In genomic region chr19:49827034-49827433, GRCh38 we compare ENCODE assay signal across 17 cellular contexts. TPM values are rescaled to one million over a fixed set of nuclear protein-coding genes. Genes with fewer than 3 reads are reported as not detected.
A peak's percentile ranks its signal among the peaks of the same experiment; 100 is the strongest.
DNase-seq lines count a peak whose midpoint lies in the region; ATAC-seq and TF ChIP-seq lines count a peak whose summit lies in the region.
"Had no signal": no experiment of that assay in that cellular context is flagged by ENCODE, and none has a peak within 500 bp of the region (broad histone marks: within the 10 kb centered on the region; RNA-seq: fewer than 3 reads in every experiment).

No MANE protein-coding gene starts in this region.

- peaks cover 5 to 40% (median 33%) of the 10 kb centered on the region in 3 experiments; a peak in 6 of 7 replicates for H3K36me3 Mint-ChIP-seq in H9 (ENCODE audit: insufficient read depth in 1 of 3, low read depth in 3 of 3)
- H3K36me3 Mint-ChIP-seq in effector memory CD8-positive, alpha-beta T cell (ENCODE audit: insufficient read depth): peaks cover 46% of the 10 kb centered on the region
- H3K36me3 Mint-ChIP-seq in natural killer cell treated with Interleukin-12 subunit alpha and Interleukin-12 subunit beta and Interleukin-15 and Interleukin-18, amount 100 ng/mL, for 72 hours: no peaks in the 10 kb centered on the region

- H2BK20ac ChIP-seq in H9 (ENCODE audit: low read depth, low read length, poor library complexity, severe bottlenecking): no peak overlapping the region

- H3K4me1 ChIP-seq in H9 (ENCODE audit: insufficient read depth, low read length) (no peaks in the 10 kb centered on the region), OCI-LY1 (ENCODE audit: insufficient read depth, low read length, severe bottlenecking) (peaks cover 73% of the 10 kb centered on the region), osteoblast (ENCODE audit: insufficient read depth, low read length) (peaks cover 1% of the 10 kb centered on the region)

- H3K79me1 ChIP-seq in H9 (ENCODE audit: insufficient read depth, low read depth, low read length, poor library complexity, severe bottlenecking): no peaks in the 10 kb centered on the region

- H3F3A ChIP-seq in OCI-LY1 (ENCODE audit: insufficient read depth, low read length): no peaks in the 10 kb centered on the region

- H2BK120ac ChIP-seq in H9 (ENCODE audit: low read depth, low read length, poor library complexity, severe bottlenecking): no peak overlapping the region

- H3K4me1 Mint-ChIP-seq in H9: no peaks in the 10 kb centered on the region
- peaks cover 9 to 14% of the 10 kb centered on the region in 2 donors for H3K4me1 Mint-ChIP-seq in effector memory CD8-positive, alpha-beta T cell (ENCODE audit: low read depth in 2 of 2)
- peaks cover 6 to 15% of the 10 kb centered on the region in 2 donors for H3K4me1 Mint-ChIP-seq in natural killer cell treated with Interleukin-12 subunit alpha and Interleukin-12 subunit beta and Interleukin-15 and Interleukin-18, amount 100 ng/mL, for 72 hours (ENCODE audit: low read depth in 2 of 2)

- H4K91ac ChIP-seq in H9 (ENCODE audit: insufficient read length, low read depth, low read length): no peak overlapping the region

- H3K9ac ChIP-seq in H9 (ENCODE audit: extremely low read depth, insufficient read length, low read length): no peak overlapping the region
- no peak overlapping the region for H3K9ac ChIP-seq in OCI-LY1 (ENCODE audit: low read length)
- H3K9ac ChIP-seq: GM23248 had no signal

- H3K79me2 ChIP-seq in H9 (ENCODE audit: insufficient read depth, low read length) (no peaks in the 10 kb centered on the region), OCI-LY1 (ENCODE audit: insufficient read depth, low read length) (peaks cover 31% of the 10 kb centered on the region), osteoblast (ENCODE audit: insufficient read depth, low read length) (peaks cover 45% of the 10 kb centered on the region)

- H2BK12ac ChIP-seq in H9 (ENCODE audit: insufficient read length, low read depth, low read length): no peak overlapping the region

- H3K56ac ChIP-seq in H9 (ENCODE audit: insufficient read length, low read depth, low read length): no peak overlapping the region

- no peaks in the 10 kb centered on the region for H4K20me1 ChIP-seq in H9 (ENCODE audit: control insufficient read depth, insufficient read depth, insufficient read length)
- H4K20me1 ChIP-seq in OCI-LY1 (ENCODE audit: insufficient read depth, low read length): no peaks in the 10 kb centered on the region
- H4K20me1 ChIP-seq in osteoblast (ENCODE audit: insufficient read depth, low read length): peaks cover 36% of the 10 kb centered on the region

- H3K9me3 Mint-ChIP-seq in H9: no peaks in the 10 kb centered on the region
- no peaks in the 10 kb centered on the region for H3K9me3 Mint-ChIP-seq in effector memory CD8-positive, alpha-beta T cell
- H3K9me3 Mint-ChIP-seq in natural killer cell treated with Interleukin-12 subunit alpha and Interleukin-12 subunit beta and Interleukin-15 and Interleukin-18, amount 100 ng/mL, for 72 hours: no peaks in the 10 kb centered on the region
- H3K9me3 Mint-ChIP-seq: CD4-positive, alpha-beta memory T cell had no signal

- no peak for DNase-seq in H9
- DNase-seq in effector memory CD8-positive, alpha-beta T cell: no peak
- peak; percentile 64 for DNase-seq in osteoblast (ENCODE audit: insufficient read length, low spot score, missing footprints)
- DNase-seq in natural killer cell treated with Interleukin-12 subunit alpha and Interleukin-12 subunit beta and Interleukin-15 and Interleukin-18, amount 100 ng/mL, for 72 hours (ENCODE audit: low spot score): no peak
- DNase-seq: C1 segment of cervical spinal cord; Calu3; CD4-positive, alpha-beta memory T cell; COR-L47; DMS53; DMS79 treated with DMSO at 0.1 percent for 48 hours; GF-D8; GM23248 had no signal

- H3K27me3 Mint-ChIP-seq in H9 (ENCODE audit: low read depth): no peaks in the 10 kb centered on the region
- no peaks in the 10 kb centered on the region for H3K27me3 Mint-ChIP-seq in effector memory CD8-positive, alpha-beta T cell
- H3K27me3 Mint-ChIP-seq in natural killer cell treated with Interleukin-12 subunit alpha and Interleukin-12 subunit beta and Interleukin-15 and Interleukin-18, amount 100 ng/mL, for 72 hours: no peaks in the 10 kb centered on the region
- H3K27me3 Mint-ChIP-seq: CD4-positive, alpha-beta memory T cell had no signal

- H4K8ac ChIP-seq in H9 (replicated peaks; ENCODE audit: insufficient read length, low read depth, low read length): no peak overlapping the region

- no peak overlapping the region for H4K5ac ChIP-seq in H9 (ENCODE audit: insufficient read length, low read depth, low read length)

- H3T11ph ChIP-seq in H9 (ENCODE audit: low read length): no peak overlapping the region

- H3K4me3 ChIP-seq in OCI-LY1 (ENCODE audit: low read depth, low read length, poor library complexity, severe bottlenecking) (no peak overlapping the region), osteoblast (ENCODE audit: insufficient read depth, low read length) (no peak overlapping the region)
- H3K4me3 ChIP-seq: GM23248 had no signal

- H3K14ac ChIP-seq in H9 (ENCODE audit: insufficient read depth, low read length): no peak overlapping the region

- H3K4ac ChIP-seq in H9 (ENCODE audit: low read depth, low read length): no peak overlapping the region

- H3K27ac Mint-ChIP-seq in H9: peak overlapping the region in 2 of 3 experiments; percentile 41 to 87; a peak in 2 of 7 replicates
- H3K27ac Mint-ChIP-seq in effector memory CD8-positive, alpha-beta T cell: peak overlapping the region; percentile 72 to 75
- H3K27ac Mint-ChIP-seq in natural killer cell treated with Interleukin-12 subunit alpha and Interleukin-12 subunit beta and Interleukin-15 and Interleukin-18, amount 100 ng/mL, for 72 hours: no peak overlapping the region

- no peaks in the 10 kb centered on the region for H3K23me2 ChIP-seq in H9 (ENCODE audit: insufficient read length, low read depth, low read length, poor library complexity, severe bottlenecking)

- no peak overlapping the region for H2BK15ac ChIP-seq in H9 (ENCODE audit: low read depth, low read length)

- no peaks in the 10 kb centered on the region for H3K9me2 ChIP-seq in OCI-LY1 (ENCODE audit: low read depth, low read length)

- no peak overlapping the region for H3K18ac ChIP-seq in H9 (ENCODE audit: insufficient read length, low read depth, low read length)

- no peaks in the 10 kb centered on the region for H3K9me3 ChIP-seq in H9 (ENCODE audit: control insufficient read depth, low read depth, low read length)
- H3K9me3 ChIP-seq in OCI-LY1 (ENCODE audit: low read length): no peaks in the 10 kb centered on the region
- no peaks in the 10 kb centered on the region for H3K9me3 ChIP-seq in osteoblast (ENCODE audit: low read depth, low read length)

- no peak overlapping the region for H3K23ac ChIP-seq in H9 (ENCODE audit: insufficient read length, low read depth, low read length)

- TF ChIP-seq CTCF in H9 (conservative IDR thresholded peaks at IDR 0.05): no peak
- TF ChIP-seq CTCF in OCI-LY1 (IDR thresholded peaks at IDR 0.05; ENCODE audit: low read length): no peak
- TF ChIP-seq CTCF in osteoblast (IDR thresholded peaks at IDR 0.05; ENCODE audit: extremely low read depth, low read depth, low read length): no peak

- ATAC-seq in effector memory CD8-positive, alpha-beta T cell (replicated peaks): no peak
- no peak for ATAC-seq in natural killer cell treated with Interleukin-12 subunit alpha and Interleukin-12 subunit beta and Interleukin-15 and Interleukin-18, amount 100 ng/mL, for 72 hours
- ATAC-seq in HG03175 (IDR thresholded peaks at IDR 0.05; ENCODE audit: unreplicated experiment) (no peak), HG03460 (IDR thresholded peaks at IDR 0.05; ENCODE audit: unreplicated experiment) (no peak), HG03095 (IDR thresholded peaks at IDR 0.05; ENCODE audit: unreplicated experiment) (no peak)
- ATAC-seq: HCT116 had no signal

- peaks cover 93% of the 10 kb centered on the region for H3K36me3 ChIP-seq in OCI-LY1 (ENCODE audit: insufficient read depth, low read length)
- peaks cover 14% of the 10 kb centered on the region for H3K36me3 ChIP-seq in osteoblast (ENCODE audit: insufficient read depth, low read length)

- H3K4me2 ChIP-seq in H9 (ENCODE audit: insufficient read depth, insufficient read length, low read length) (no peak overlapping the region), OCI-LY1 (ENCODE audit: low read length) (no peak overlapping the region), osteoblast (ENCODE audit: insufficient read depth, low read length) (no peak overlapping the region)

- H2AK5ac ChIP-seq in H9 (ENCODE audit: insufficient read length, low read length): no peak overlapping the region

- H3K27me3 ChIP-seq in H9 (ENCODE audit: insufficient read depth, low read length) (no peaks in the 10 kb centered on the region), OCI-LY1 (ENCODE audit: insufficient read depth, low read length) (no peaks in the 10 kb centered on the region), osteoblast (ENCODE audit: insufficient read depth, low read length) (no peaks in the 10 kb centered on the region)

- H2BK5ac ChIP-seq in H9 (ENCODE audit: insufficient read length, low read length): no peak overlapping the region

- WGBS in H9 (ENCODE audit: extremely low coverage, insufficient read length, low lambda C conversion rate): no CpG with 5 or more reads among the region's 14 CpGs

- H3K4me3 Mint-ChIP-seq in H9: no peak overlapping the region
- no peak overlapping the region for H3K4me3 Mint-ChIP-seq in effector memory CD8-positive, alpha-beta T cell
- no peak overlapping the region for H3K4me3 Mint-ChIP-seq in natural killer cell treated with Interleukin-12 subunit alpha and Interleukin-12 subunit beta and Interleukin-15 and Interleukin-18, amount 100 ng/mL, for 72 hours
- H3K4me3 Mint-ChIP-seq: CD4-positive, alpha-beta memory T cell had no signal

- H3K27ac ChIP-seq in H9 (ENCODE audit: insufficient read length, low read depth, low read length): no peak overlapping the region
- peak overlapping the region; percentile 99 for H3K27ac ChIP-seq in OCI-LY1 (ENCODE audit: low read depth, low read length, poor library complexity, severe bottlenecking)
- H3K27ac ChIP-seq in osteoblast (ENCODE audit: low read depth, low read length): no peak overlapping the region
- H3K27ac ChIP-seq: GM23248 had no signal

- no peak overlapping the region for H2AFZ ChIP-seq in H9 (ENCODE audit: low read length)
- H2AFZ ChIP-seq in OCI-LY1 (ENCODE audit: low read length): no peak overlapping the region
- H2AFZ ChIP-seq in osteoblast (ENCODE audit: low read length): no peak overlapping the region
- H2AFZ ChIP-seq: GM23248 had no signal

RNA-seq across cellular contexts. Expression of gene MED25, which starts 8.9 kb away (rescaled TPM):
- 76.7 and 77.5 TPM in 2 replicates for total RNA-seq in H9 (2021)
- 19.5 and 20.9 TPM in 2 replicates for total RNA-seq in osteoblast
- total RNA-seq in natural killer cell treated with Interleukin-12 subunit alpha and Interleukin-12 subunit beta and Interleukin-15 and Interleukin-18, amount 100 ng/mL, for 72 hours: 10 to 100 TPM; 48.0 to 64.6 TPM

RNA-seq across cellular contexts. Expression of gene FUZ, which starts 13.9 kb away (rescaled TPM):
- total RNA-seq in H9 (2021): 25.1 and 29.7 TPM in 2 replicates
- 18.6 and 29.7 TPM in 2 replicates for total RNA-seq in osteoblast
- 10 to 100 TPM; 10.7 to 18.0 TPM for total RNA-seq in natural killer cell treated with Interleukin-12 subunit alpha and Interleukin-12 subunit beta and Interleukin-15 and Interleukin-18, amount 100 ng/mL, for 72 hours

RNA-seq across cellular contexts. Expression of gene PTOV1, which starts 23.9 kb away (rescaled TPM):
- total RNA-seq in H9 (2021) (309 and 317 TPM in 2 replicates), osteoblast (39.4 and 43.3 TPM in 2 replicates)
- total RNA-seq in natural killer cell treated with Interleukin-12 subunit alpha and Interleukin-12 subunit beta and Interleukin-15 and Interleukin-18, amount 100 ng/mL, for 72 hours: 10 to 100 TPM; 64.6 to 78.0 TPM

RNA-seq across cellular contexts. Expression of gene PNKP, which starts 40.3 kb away (rescaled TPM):
- total RNA-seq in H9 (2021): 144 and 157 TPM in 2 replicates
- total RNA-seq in osteoblast: 42.1 and 43.8 TPM in 2 replicates
- total RNA-seq in natural killer cell treated with Interleukin-12 subunit alpha and Interleukin-12 subunit beta and Interleukin-15 and Interleukin-18, amount 100 ng/mL, for 72 hours: 100 to 1,000 TPM; 146 to 205 TPM

RNA-seq across cellular contexts. Expression of gene AKT1S1, which starts 50.1 kb away (rescaled TPM):
- total RNA-seq in H9 (2021) (43.5 and 44.6 TPM in 2 replicates), osteoblast (13.3 and 13.4 TPM in 2 replicates)
- total RNA-seq in natural killer cell treated with Interleukin-12 subunit alpha and Interleukin-12 subunit beta and Interleukin-15 and Interleukin-18, amount 100 ng/mL, for 72 hours: 10 to 100 TPM; 16.8 to 32.1 TPM

Comparison
In these comparisons a context has a peak if more than half of its experiments do, and no peak if none do; other contexts are left out.
1. H3K27ac Mint-ChIP-seq: peak in H9 (2 of 3) and effector memory CD8-positive, alpha-beta T cell (2 of 2); none in natural killer cell treated with Interleukin-12 subunit alpha and Interleukin-12 subunit beta and Interleukin-15 and Interleukin-18, amount 100 ng/mL, for 72 hours (0 of 2).